ENCODE assay signal across 8 cellular contexts in genomic region chr1:47997289-47998200, GRCh38. TPM values are rescaled to one million over a fixed set of nuclear protein-coding genes. Genes with fewer than 3 reads are reported as not detected.
DNase-seq lines count a peak whose midpoint lies in the region; ATAC-seq and TF ChIP-seq lines count a peak whose summit lies in the region.

Gene TRABD2B (minus strand): TSS chr1:47997385.

- peak; percentile 91 for DNase-seq in COLO668 (lab: John Stamatoyannopoulos, UW; ENCODE audit: unreplicated experiment)
- peak; percentile 31 for DNase-seq in SKM-1 treated with dmso at 0.1 percent for 144 hours (lab: John Stamatoyannopoulos, UW; ENCODE audit: unreplicated experiment)
- DNase-seq in adipocyte (ENCODE audit: low read depth), result peak; percentile 87
- peak; percentile 90 for DNase-seq in left ventricle myocardium superior
- DNase-seq in progenitor cell of endocrine pancreas (ENCODE audit: low spot score, unreplicated experiment), result peak; percentile 92
- peak; percentile 89 for DNase-seq in upper lobe of right lung

- peak; percentile 98 for TF ChIP-seq CTCF in progenitor cell of endocrine pancreas (IDR thresholded peaks at IDR 0.05; ENCODE audit: unreplicated experiment)
- TF ChIP-seq CTCF in upper lobe of right lung (IDR thresholded peaks at IDR 0.05), result peak; percentile 93

- ATAC-seq in GM21367 (IDR thresholded peaks at IDR 0.05; ENCODE audit: unreplicated experiment), result peak; percentile 82
- peak; percentile 81 for ATAC-seq in left ventricle myocardium superior
- peak; percentile 95 for ATAC-seq in upper lobe of right lung

- H3K4me1 ChIP-seq in HUES48 (ENCODE audit: control insufficient read depth, insufficient read depth, low read length) (peaks cover 39% of the 10 kb centered on the region), adipocyte (ENCODE audit: control insufficient read depth, insufficient read depth, low read length) (peaks cover 12% of the 10 kb centered on the region), upper lobe of right lung (peaks cover 4% of the 10 kb centered on the region)

- H3K36me3 Mint-ChIP-seq in progenitor cell of endocrine pancreas (ENCODE audit: insufficient read depth), result peaks cover 9% of the 10 kb centered on the region

- peaks cover 43% of the 10 kb centered on the region for H3K4me1 Mint-ChIP-seq in progenitor cell of endocrine pancreas (ENCODE audit: low read depth)

- H3K9ac ChIP-seq in HUES48 (ENCODE audit: low read depth, low read length) (no peak within 1 kb of the TSS), adipocyte (ENCODE audit: low read length) (peak within 1 kb of the TSS; percentile 73)

- H3K4me3 ChIP-seq in HUES48 (ENCODE audit: low read depth, low read length) (peak within 1 kb of the TSS; percentile 74), adipocyte (ENCODE audit: low read length) (peak within 1 kb of the TSS; percentile 75), upper lobe of right lung (peak within 1 kb of the TSS; percentile 50)

- H3K27me3 Mint-ChIP-seq in progenitor cell of endocrine pancreas, result peaks cover 17% of the 10 kb centered on the region

- peak within 1 kb of the TSS; percentile 36 for H3K27ac Mint-ChIP-seq in progenitor cell of endocrine pancreas

- H3K27ac ChIP-seq in HUES48 (ENCODE audit: low read depth, low read length) (peak within 1 kb of the TSS; percentile 72), upper lobe of right lung (no peak within 1 kb of the TSS)

- intact Hi-C loops in left ventricle myocardium superior (cut with micrococcal nuclease) (loop anchor here (10.0 kb wide), 1 partner anchor 67 kb away; no protein-coding TSS in a partner anchor), upper lobe of right lung (cut with DNase I) (loop anchor here (10.0 kb wide), 1 partner anchor 67 kb away; no protein-coding TSS in a partner anchor)

- H3K9me3 Mint-ChIP-seq in progenitor cell of endocrine pancreas (ENCODE audit: low read depth), result no peaks in the 10 kb centered on the region

- H3K27me3 ChIP-seq in HUES48 (ENCODE audit: control insufficient read depth, insufficient read depth, low read length), result peaks cover 40% of the 10 kb centered on the region
- H3K27me3 ChIP-seq in adipocyte (replicated peaks; ENCODE audit: control insufficient read depth, insufficient read depth, low read length), result peaks cover 24% of the 10 kb centered on the region
- H3K27me3 ChIP-seq in upper lobe of right lung, result peaks cover 24% of the 10 kb centered on the region

- H3K4me3 Mint-ChIP-seq in progenitor cell of endocrine pancreas (ENCODE audit: low read depth), result peak within 1 kb of the TSS; percentile 82

- H3K9me3 ChIP-seq in HUES48 (ENCODE audit: control insufficient read depth, insufficient read depth, low read length) (no peaks in the 10 kb centered on the region), adipocyte (ENCODE audit: control insufficient read depth, low read length) (no peaks in the 10 kb centered on the region), upper lobe of right lung (no peaks in the 10 kb centered on the region)

- peaks cover 7% of the 10 kb centered on the region; the same call in 1 of the 2 replicates for H3K36me3 ChIP-seq in HUES48 (ENCODE audit: control insufficient read depth, insufficient read depth, low read length)
- no peaks in the 10 kb centered on the region for H3K36me3 ChIP-seq in adipocyte (ENCODE audit: control insufficient read depth, insufficient read depth, low read length, severe bottlenecking)
- H3K36me3 ChIP-seq in upper lobe of right lung, result no peaks in the 10 kb centered on the region

RNA-seq across cellular contexts. Expression of gene TRABD2B, which starts in this region (rescaled TPM):
- 0.92 TPM for total RNA-seq in left ventricle myocardium superior
- total RNA-seq in progenitor cell of endocrine pancreas, result 11.8 and 14.5 TPM in 2 replicates
- 1.2 TPM for total RNA-seq in upper lobe of right lung

Comparison
In these comparisons a context has a peak if more than half of its experiments do, and no peak if none do; other contexts are left out.
1. Peak in DNase-seq and ATAC-seq in left ventricle myocardium superior; RNA of the gene not detected or under 1 TPM.
2. DNase-seq: peak in every context shown above with its lines; median percentile 92 in progenitor cell of endocrine pancreas; 91 in COLO668; 90 in left ventricle myocardium superior; 89 in upper lobe of right lung; 87 in adipocyte; 31 in SKM-1 treated with dmso at 0.1 percent for 144 hours.